ENCODE assay signal across 35 cellular contexts in genomic region chr4:3500634-3501101, GRCh38. TPM values are rescaled to one million over a fixed set of nuclear protein-coding genes. Genes with fewer than 3 reads are reported as not detected.
"Had no signal": no experiment of that assay in that cellular context is flagged by ENCODE, and none has a peak within 500 bp of the region (broad histone marks: within the 10 kb centered on the region; RNA-seq: fewer than 3 reads in every experiment).

No MANE protein-coding gene starts in this region.

- H3K27ac ChIP-seq: coronary artery, esophagus muscularis mucosa, foreskin keratinocyte, ovary, psoas muscle, suprapubic skin, transverse colon, upper lobe of right lung, uterus had no signal

- ATAC-seq: foreskin keratinocyte; left colon; naive thymus-derived CD4-positive, alpha-beta T cell; psoas muscle; sciatic nerve; stimulated activated naive CD8-positive, alpha-beta T cell treated with anti-CD3 and anti-CD28 coated beads, Interleukin-15, amount 100 ng/mL, for 72 hours; upper lobe of right lung had no signal

- H3K9me3 Mint-ChIP-seq: nephron; stimulated activated naive CD8-positive, alpha-beta T cell treated with anti-CD3 and anti-CD28 coated beads, Interleukin-15, amount 100 ng/mL, for 72 hours had no signal

- H3K36me3 ChIP-seq: ovary, uterus had no signal

- H3K4me1 ChIP-seq: foreskin keratinocyte, psoas muscle, suprapubic skin, transverse colon, uterus had no signal

- H3K4me2 ChIP-seq: smooth muscle cell had no signal

- H3K27ac Mint-ChIP-seq: nephron; stimulated activated naive CD8-positive, alpha-beta T cell treated with anti-CD3 and anti-CD28 coated beads, Interleukin-15, amount 100 ng/mL, for 72 hours had no signal

- DNase-seq: dermis blood vessel endothelial cell; effector memory CD4-positive, alpha-beta T cell; foreskin keratinocyte; glutamatergic neuron; hippocampal formation; left colon; mesenchymal stem cell; midbrain; naive thymus-derived CD4-positive, alpha-beta T cell; occipital lobe; ovary; posterior cingulate gyrus; psoas muscle; stimulated activated CD4-positive, alpha-beta T cell treated with anti-CD3 and anti-CD28 coated beads, Interleukin-12 subunit alpha, Interleukin-12 subunit beta, amount 100 ng/mL, for 4 hours; stimulated activated CD4-positive, alpha-beta T cell treated with anti-CD3 and anti-CD28 coated beads, Interleukin-1b, Interleukin-23, amount 100 ng/mL, for 48 hours; stimulated activated CD4-positive, alpha-beta T cell treated with anti-CD3 and anti-CD28 coated beads, Interleukin-4, amount 100 ng/mL, for 1 hour; stimulated activated CD8-positive, alpha-beta memory T cell treated with anti-CD3 and anti-CD28 coated beads, Interleukin-4, amount 100 ng/mL, for 48 hours; stimulated activated naive CD4-positive, alpha-beta T cell; stimulated activated naive CD8-positive, alpha-beta T cell treated with anti-CD3 and anti-CD28 coated beads, Interleukin-15, amount 100 ng/mL, for 72 hours; transverse colon; upper lobe of right lung; uterus had no signal

- H3K9me3 ChIP-seq: esophagus muscularis mucosa, heart right ventricle, ovary, psoas muscle, suprapubic skin, transverse colon, upper lobe of right lung, uterus had no signal

- H3K4me1 Mint-ChIP-seq: nephron had no signal

- H3K4me3 ChIP-seq: coronary artery, esophagus muscularis mucosa, heart right ventricle, ovary, psoas muscle, smooth muscle cell, suprapubic skin, transverse colon, upper lobe of right lung, uterus had no signal

- FAIRE-seq: endothelial cell of umbilical vein, islet of Langerhans had no signal

- H3K4me3 Mint-ChIP-seq: naive thymus-derived CD4-positive, alpha-beta T cell; nephron; stimulated activated naive CD8-positive, alpha-beta T cell treated with anti-CD3 and anti-CD28 coated beads, Interleukin-15, amount 100 ng/mL, for 72 hours had no signal

- H3K27me3 ChIP-seq: ovary, upper lobe of right lung, uterus had no signal

RNA-seq across cellular contexts. Expression of gene DOK7, which starts 37.6 kb away (rescaled TPM):
- total RNA-seq: endothelial cell of umbilical vein; lung microvascular endothelial cell; naive thymus-derived CD4-positive, alpha-beta T cell; occipital lobe; sciatic nerve; smooth muscle cell had no signal
- polyA plus RNA-seq: endothelial cell of umbilical vein; fibroblast of lung; naive thymus-derived CD4-positive, alpha-beta T cell; smooth muscle cell had no signal

RNA-seq across cellular contexts. Expression of gene HGFAC, which starts 58.9 kb away (rescaled TPM):
- total RNA-seq: epithelial cell of proximal tubule, foreskin keratinocyte, kidney epithelial cell, left colon, sciatic nerve, suprapubic skin, transverse colon had no signal
- polyA plus RNA-seq: fibroblast of lung; foreskin keratinocyte; naive thymus-derived CD4-positive, alpha-beta T cell; smooth muscle cell had no signal
